8 cellular contexts compared by ENCODE assay signal in the genomic region with DNA sequence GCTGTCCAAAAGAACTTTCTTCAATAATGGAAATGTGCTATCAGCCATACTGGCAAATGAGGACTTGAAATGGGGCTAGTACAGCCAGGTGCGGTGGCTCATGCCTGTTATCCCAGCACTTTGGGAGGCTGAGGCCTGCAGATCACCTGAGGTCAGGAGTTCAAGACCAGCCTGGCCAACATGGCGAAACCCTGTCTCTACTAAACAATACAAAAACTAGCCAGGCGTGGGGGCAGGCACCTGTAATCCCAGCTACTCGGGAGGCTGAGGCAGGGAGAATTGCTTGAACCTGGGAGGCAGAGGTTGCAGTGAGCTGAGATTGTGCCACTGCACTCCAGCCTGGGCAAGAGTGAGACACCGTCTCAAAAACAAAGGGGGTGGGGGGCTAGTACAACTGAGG. TPM values are rescaled to one million over a fixed set of nuclear protein-coding genes. Genes with fewer than 3 reads are reported as not detected.
A peak's percentile ranks its signal among the peaks of the same experiment; 100 is the strongest.
DNase-seq lines count a peak whose midpoint lies in the region; TF ChIP-seq lines count a peak whose summit lies in the region.
"Not testable (repeated sequence)": the region's sequence is repeated elsewhere in the genome, so short reads cannot be mapped to it uniquely, and the experiment has no call there.

No MANE protein-coding gene starts in this region.

- not testable (repeated sequence) for H3K36me3 ChIP-seq in BLaER1 treated with 17β-estradiol and CSF1 and Interleukin-3, amounts not matched to agents 10 nM and 100 nM; ascending aorta; endodermal cell (ENCODE audit: control insufficient read depth, insufficient read depth, low read length); cardiac muscle cell; trophoblast cell (ENCODE audit: control insufficient read depth in 1 of 2, insufficient read depth in 2 of 2, low read length in 2 of 2); sigmoid colon; testis (ENCODE audit: low read depth, missing control alignments)

- H3K27me3 Mint-ChIP-seq in endodermal cell (ENCODE audit: insufficient read depth), result not testable (repeated sequence)

- not testable (repeated sequence) for H3K4me3 Mint-ChIP-seq in endodermal cell

- peak overlapping the region; percentile 11 for H2BK120ac ChIP-seq in trophoblast cell (ENCODE audit: insufficient read depth, low read length, poor library complexity)

- not testable (repeated sequence) for H3K4ac ChIP-seq in trophoblast cell (ENCODE audit: low read depth, low read length)

- TF ChIP-seq POLR2A in sigmoid colon (IDR thresholded peaks at IDR 0.05); testis (IDR thresholded peaks at IDR 0.05): not testable (repeated sequence)

- H3K23ac ChIP-seq in trophoblast cell (ENCODE audit: low read length), result not testable (repeated sequence)

- TF ChIP-seq CTCF in ascending aorta (IDR thresholded peaks at IDR 0.05); endodermal cell (conservative IDR thresholded peaks at IDR 0.05); cardiac muscle cell (IDR thresholded peaks at IDR 0.05; ENCODE audit: low read depth, low read length); sigmoid colon (IDR thresholded peaks at IDR 0.05); testis (IDR thresholded peaks at IDR 0.05): not testable (repeated sequence)

- H3K79me1 ChIP-seq in trophoblast cell (ENCODE audit: low read length), result not testable (repeated sequence)

- H3K4me2 ChIP-seq in BLaER1 treated with 17β-estradiol and CSF1 and Interleukin-3, amounts not matched to agents 10 nM and 100 nM, result peak overlapping the region in 6 of 11 experiments; percentile 10 to 60 (median 34); a peak in 11 of 22 replicates
- not testable (repeated sequence) for H3K4me2 ChIP-seq in trophoblast cell (ENCODE audit: low read length)

- peaks cover 35 to 52% (median 47%) of the 10 kb centered on the region in 11 experiments for H3K27me3 ChIP-seq in BLaER1 treated with 17β-estradiol and CSF1 and Interleukin-3, amounts not matched to agents 10 nM and 100 nM
- not testable (repeated sequence) for H3K27me3 ChIP-seq in ascending aorta; endodermal cell (ENCODE audit: control insufficient read depth, insufficient read depth, low read length, poor library complexity, severe bottlenecking); cardiac muscle cell; trophoblast cell (ENCODE audit: insufficient read depth, low read length); sigmoid colon; testis

- H3K79me2 ChIP-seq in trophoblast cell (ENCODE audit: control insufficient read depth, insufficient read depth, low read length, poor library complexity), result not testable (repeated sequence)

- H3K4me1 Mint-ChIP-seq in endodermal cell, result not testable (repeated sequence)

- not testable (repeated sequence) for H2BK5ac ChIP-seq in trophoblast cell (ENCODE audit: low read depth, low read length, poor library complexity)

- TF ChIP-seq EP300 in sigmoid colon (IDR thresholded peaks at IDR 0.05), result not testable (repeated sequence)

- H3K9me3 ChIP-seq in BLaER1 treated with 17β-estradiol and CSF1 and Interleukin-3, amounts not matched to agents 10 nM and 100 nM (replicated peaks in 1 of 11); ascending aorta; endodermal cell (ENCODE audit: control insufficient read depth, low read length); cardiac muscle cell (ENCODE audit: low read depth); trophoblast cell (ENCODE audit: insufficient read depth, low read depth, low read length); sigmoid colon; testis: not testable (repeated sequence)

- H3K14ac ChIP-seq in trophoblast cell (ENCODE audit: low read length), result not testable (repeated sequence)

- not testable (repeated sequence) for DNase-seq in ascending aorta (ENCODE audit: low spot score in 2 of 2); cardiac muscle cell (ENCODE audit: low read depth in 1 of 2, low spot score in 1 of 2); trophoblast cell; testis
- DNase-seq in endodermal cell, result peak; percentile 4
- DNase-seq in mesenteric fat pad (ENCODE audit: low spot score), result peak; percentile 51
- peak; percentile 11 for DNase-seq in sigmoid colon

- not testable (repeated sequence) for H4K12ac ChIP-seq in trophoblast cell (ENCODE audit: low read depth, low read length)

- H3K27ac ChIP-seq in BLaER1 treated with 17β-estradiol and CSF1 and Interleukin-3, amounts not matched to agents 10 nM and 100 nM; endodermal cell (ENCODE audit: low read depth, low read length); trophoblast cell (ENCODE audit: low read depth, low read length): not testable (repeated sequence)
- peak overlapping the region; percentile 64 to 79 for H3K27ac ChIP-seq in ascending aorta
- H3K27ac ChIP-seq in cardiac muscle cell, result peak overlapping the region; percentile 68
- peak overlapping the region in 3 of 4 donors; percentile 40 to 78 (median 65) for H3K27ac ChIP-seq in sigmoid colon
- peak overlapping the region; percentile 21 to 69 for H3K27ac ChIP-seq in testis

- not testable (repeated sequence) for H2AFZ ChIP-seq in trophoblast cell (ENCODE audit: insufficient read depth, low read length, poor library complexity)

- H2BK12ac ChIP-seq in trophoblast cell (ENCODE audit: low read length), result peak overlapping the region; percentile 48

- H4K8ac ChIP-seq in trophoblast cell (ENCODE audit: low read depth, low read length), result not testable (repeated sequence)

- not testable (repeated sequence) for H3K18ac ChIP-seq in trophoblast cell (ENCODE audit: low read length)

- peak overlapping the region; percentile 41 for H4K91ac ChIP-seq in trophoblast cell (ENCODE audit: low read depth, low read length)

- intact Hi-C loops in ascending aorta (cut with DNase I), result loop anchor here (5.0 kb wide), 1 partner anchor 38 kb away; no protein-coding TSS in a partner anchor
- intact Hi-C loops in sigmoid colon (cut with DNase I); testis (cut with DNase I; ENCODE audit: low total_unique reads): not testable (repeated sequence)

- H3K9me3 Mint-ChIP-seq in endodermal cell, result not testable (repeated sequence)

- not testable (repeated sequence) for H3K4me3 ChIP-seq in BLaER1 treated with 17β-estradiol and CSF1 and Interleukin-3, amounts not matched to agents 10 nM and 100 nM; ascending aorta; endodermal cell (ENCODE audit: low read length); cardiac muscle cell; trophoblast cell (ENCODE audit: low read depth, low read length); sigmoid colon; testis

- peaks cover 0 to 39% (median 20%) of the 10 kb centered on the region in 11 experiments; a peak in 15 of 22 replicates for H4K20me1 ChIP-seq in BLaER1 treated with 17β-estradiol and CSF1 and Interleukin-3, amounts not matched to agents 10 nM and 100 nM

- peaks cover 19 to 32% (median 26%) of the 10 kb centered on the region in 10 experiments for H3K4me1 ChIP-seq in BLaER1 treated with 17β-estradiol and CSF1 and Interleukin-3, amounts not matched to agents 10 nM and 100 nM
- peaks cover 3 to 13% of the 10 kb centered on the region in 2 donors for H3K4me1 ChIP-seq in ascending aorta
- not testable (repeated sequence) for H3K4me1 ChIP-seq in endodermal cell (ENCODE audit: control insufficient read depth, insufficient read depth, low read length); trophoblast cell (ENCODE audit: control insufficient read depth in 1 of 2, insufficient read depth in 2 of 2, low read length in 2 of 2)
- peaks cover 13% of the 10 kb centered on the region for H3K4me1 ChIP-seq in cardiac muscle cell (ENCODE audit: low read depth)
- H3K4me1 ChIP-seq in sigmoid colon, result peaks cover 0 to 34% (median 22%) of the 10 kb centered on the region in 4 donors
- peaks cover 25% of the 10 kb centered on the region for H3K4me1 ChIP-seq in testis

- not testable (repeated sequence) for H3K36me3 Mint-ChIP-seq in endodermal cell (ENCODE audit: low read depth)

- WGBS in endodermal cell (ENCODE audit: insufficient coverage in 1 of 2, insufficient read length in 1 of 2), 2 experiments, result 93 to 95% methylated on average over 3 to 5 of the region's 5 CpGs
- WGBS in trophoblast cell (ENCODE audit: extremely low coverage, insufficient coverage, insufficient read length), result no CpG with 5 or more reads among the region's 5 CpGs
- 96 to 97% methylated on average over 5 of the region's 5 CpGs for WGBS in sigmoid colon, 2 donors
- WGBS in testis, 2 donors, result 70 to 88% methylated on average over 5 of the region's 5 CpGs

- H2AK5ac ChIP-seq in trophoblast cell (ENCODE audit: low read length), result not testable (repeated sequence)

- not testable (repeated sequence) for H3K9ac ChIP-seq in BLaER1 treated with 17β-estradiol and CSF1 and Interleukin-3, amounts not matched to agents 10 nM and 100 nM; endodermal cell (ENCODE audit: extremely low read depth, low read length, poor library complexity, severe bottlenecking); trophoblast cell (ENCODE audit: low read length)

- not testable (repeated sequence) for H3K27ac Mint-ChIP-seq in endodermal cell

RNA-seq across cellular contexts. Expression of a gene that starts 45.5 kb away (rescaled TPM):
- total RNA-seq in ascending aorta (4.7 TPM), endodermal cell (10 to 100 TPM; 29.8 to 30.9 TPM), cardiac muscle cell (22.1 and 22.6 TPM in 2 replicates), mesenteric fat pad (30.9 TPM), sigmoid colon (10 to 100 TPM; 17.7 to 31.4 (median 27.7) TPM), testis (10 to 100 TPM; 25.6 to 28.9 TPM)
- 31.9 TPM for polyA plus RNA-seq in endodermal cell (2013, experiment 1 of 2)
- 33.6 TPM for polyA plus RNA-seq in endodermal cell (2013, experiment 2 of 2)
- polyA plus RNA-seq in cardiac muscle cell (24.4 and 30.2 TPM in 2 replicates), sigmoid colon (10 to 100 TPM; 47.4 to 89.5 (median 68.2) TPM), testis (ENCODE audit: insufficient read depth, low read depth, low replicate concordance) (38.3 TPM)
- polyA plus RNA-seq in trophoblast cell (2013), result 24.7 and 26.3 TPM in 2 replicates

RNA-seq across cellular contexts. Expression of a gene that starts 49.5 kb away (rescaled TPM):
- total RNA-seq in ascending aorta, result 97.1 TPM
- 10 to 100 TPM; 96.8 to 99.9 TPM for total RNA-seq in endodermal cell
- 108 TPM for polyA plus RNA-seq in endodermal cell (2013, experiment 1 of 2)
- 101 TPM for polyA plus RNA-seq in endodermal cell (2013, experiment 2 of 2)
- total RNA-seq in cardiac muscle cell, result 107 and 112 TPM in 2 replicates
- polyA plus RNA-seq in cardiac muscle cell, result 188 and 196 TPM in 2 replicates
- total RNA-seq in mesenteric fat pad, result 85.2 TPM
- 71.2 and 73.5 TPM in 2 replicates for polyA plus RNA-seq in trophoblast cell (2013)
- 10 to 100 TPM; 46.1 to 48.2 (median 48.2) TPM for total RNA-seq in sigmoid colon
- 10 to 100 TPM; 60.1 to 90.2 (median 73.1) TPM for polyA plus RNA-seq in sigmoid colon
- 10 to 100 TPM; 80.6 to 87.6 TPM for total RNA-seq in testis
- 99.8 TPM for polyA plus RNA-seq in testis (ENCODE audit: insufficient read depth, low read depth, low replicate concordance)
